Comparison of ENCODE assay signal across 10 cellular contexts in genomic region chr5:148746826-148747535, GRCh38.
DNase-seq lines count a peak whose midpoint lies in the region; ATAC-seq and TF ChIP-seq lines count a peak whose summit lies in the region.
"Had no signal": no experiment of that assay in that cellular context is flagged by ENCODE, and none has a peak within 500 bp of the region (broad histone marks: within the 10 kb centered on the region; RNA-seq: fewer than 3 reads in every experiment).

No MANE protein-coding gene starts in this region.

- no peaks in the 10 kb centered on the region for H3K27me3 ChIP-seq in GM23338 (ENCODE audit: insufficient read depth)

- H3K4me2 ChIP-seq in GM23338, result no peak overlapping the region

- TF ChIP-seq CTCF in GM23338 (conservative IDR thresholded peaks at IDR 0.05; ENCODE audit: low read depth in 2 of 2) (no peak), fibroblast of pulmonary artery (IDR thresholded peaks at IDR 0.05; ENCODE audit: low read length, missing control alignments) (no peak)

- H3K4me1 ChIP-seq in GM23338 (ENCODE audit: insufficient read depth), result peaks cover 6% of the 10 kb centered on the region; the same call in 1 of the 2 replicates

- H3K9me3 Mint-ChIP-seq in GM23338, result no peaks in the 10 kb centered on the region
- no peaks in the 10 kb centered on the region for H3K9me3 Mint-ChIP-seq in activated naive CD4-positive, alpha-beta T cell treated with anti-CD3 and anti-CD28 coated beads, Interleukin-2, amount 10 ng/mL, durations not matched to agents 7 days and 5 days

- no peaks in the 10 kb centered on the region for H4K20me1 ChIP-seq in GM23338 (replicated peaks; ENCODE audit: insufficient read depth)

- H3K9me2 ChIP-seq in GM23338 (ENCODE audit: insufficient read depth), result peaks cover 4% of the 10 kb centered on the region; the same call in 1 of the 2 replicates

- H3K36me3 ChIP-seq in GM23338 (ENCODE audit: insufficient read depth), result no peaks in the 10 kb centered on the region

- no peak overlapping the region for H3K27ac ChIP-seq in GM23338 (ENCODE audit: low read depth)

- H3K4me3 Mint-ChIP-seq in GM23338, result no peak overlapping the region
- no peak overlapping the region for H3K4me3 Mint-ChIP-seq in activated naive CD4-positive, alpha-beta T cell treated with anti-CD3 and anti-CD28 coated beads, Interleukin-2, amount 10 ng/mL, durations not matched to agents 7 days and 5 days

- no peaks in the 10 kb centered on the region for H3K36me3 Mint-ChIP-seq in GM23338 (ENCODE audit: low read depth)
- H3K36me3 Mint-ChIP-seq in activated naive CD4-positive, alpha-beta T cell treated with anti-CD3 and anti-CD28 coated beads, Interleukin-2, amount 10 ng/mL, durations not matched to agents 7 days and 5 days, result no peaks in the 10 kb centered on the region

- no peaks in the 10 kb centered on the region for H3F3A ChIP-seq in GM23338 (replicated peaks; ENCODE audit: low read depth)

- H3K79me2 ChIP-seq in GM23338 (replicated peaks; ENCODE audit: insufficient read depth), result no peaks in the 10 kb centered on the region

- peak; percentile 91 for ATAC-seq in GM18517 (IDR thresholded peaks at IDR 0.05; ENCODE audit: unreplicated experiment)
- peak; percentile 28; the same call in 1 of the 3 replicates for ATAC-seq in GM23338
- peak; percentile 88 for ATAC-seq in HG03575 (IDR thresholded peaks at IDR 0.05; ENCODE audit: extremely low read depth, insufficient number of reproducible peaks, low FRiP score, unreplicated experiment)

- H3K27ac Mint-ChIP-seq in GM23338, result no peak overlapping the region; the same call in 1 of the 2 replicates
- no peak overlapping the region for H3K27ac Mint-ChIP-seq in activated naive CD4-positive, alpha-beta T cell treated with anti-CD3 and anti-CD28 coated beads, Interleukin-2, amount 10 ng/mL, durations not matched to agents 7 days and 5 days

- H3K4me3 ChIP-seq in GM23338 (no peak overlapping the region), fibroblast of pulmonary artery (replicated peaks; ENCODE audit: low read depth, low read length) (no peak overlapping the region)

- CTCF ChIA-PET in activated naive CD4-positive, alpha-beta T cell treated with anti-CD3 and anti-CD28 coated beads, Interleukin-2, amount 10 ng/mL, durations not matched to agents 7 days and 5 days (lab: Charles Lee), result interaction anchor here (0.7 to 1.1 kb wide), 2 partner anchors 11 to 74 kb away, joined by 3 to 4 read pairs; no protein-coding TSS in a partner anchor

- no peak for DNase-seq in GM23338 (ENCODE audit: low spot score)
- DNase-seq in fibroblast of pulmonary artery (ENCODE audit: low read depth), result peak; percentile 23
- no peak for DNase-seq in ACHN
- no peak for DNase-seq in COLO829 (ENCODE audit: low spot score)
- DNase-seq in NCI-H446 treated with DMSO at 0.1 percent for 48 hours (lab: John Stamatoyannopoulos, UW), result no peak
- no peak for DNase-seq in activated naive CD4-positive, alpha-beta T cell treated with anti-CD3 and anti-CD28 coated beads, Interleukin-2, amount 10 ng/mL, durations not matched to agents 7 days and 5 days
- DNase-seq: caudate nucleus, T1000 had no signal

- H3K4me1 Mint-ChIP-seq in GM23338, result peaks cover 8% of the 10 kb centered on the region; the same call in 2 of the 3 replicates
- H3K4me1 Mint-ChIP-seq in activated naive CD4-positive, alpha-beta T cell treated with anti-CD3 and anti-CD28 coated beads, Interleukin-2, amount 10 ng/mL, durations not matched to agents 7 days and 5 days, result no peaks in the 10 kb centered on the region

- H3K27me3 Mint-ChIP-seq in GM23338 (ENCODE audit: insufficient read depth, low read depth, poor library complexity), result no peaks in the 10 kb centered on the region
- no peaks in the 10 kb centered on the region for H3K27me3 Mint-ChIP-seq in activated naive CD4-positive, alpha-beta T cell treated with anti-CD3 and anti-CD28 coated beads, Interleukin-2, amount 10 ng/mL, durations not matched to agents 7 days and 5 days

- no peak overlapping the region for H2AFZ ChIP-seq in GM23338

- in situ Hi-C loops in ACHN (cut with HindIII; ENCODE audit: low pct_ligation_motif_present, low pct_unique_long_range_greater_than_20kb, low sequenced_read_pairs), result loop anchor here (25.0 kb wide), 1 partner anchor 365 kb away; no protein-coding TSS in a partner anchor

TF ChIP-seq in GM23338, 12 proteins besides CTCF, POLR2A, EP300 and RAD21 (continues in another document):
- no peak for TF ChIP-seq JUNB (IDR thresholded peaks at IDR 0.05; ENCODE audit: unreplicated experiment)
- TF ChIP-seq CREB1 (CRISPR knock-in tag; IDR thresholded peaks at IDR 0.05; ENCODE audit: low read depth), result no peak
- no peak for TF ChIP-seq NANOG (IDR thresholded peaks at IDR 0.05; ENCODE audit: borderline replicate concordance)
- no peak for TF ChIP-seq STAT1 (IDR thresholded peaks at IDR 0.05; ENCODE audit: unreplicated experiment)
- no peak for TF ChIP-seq ZNF331 (CRISPR knock-in tag; IDR thresholded peaks at IDR 0.05; ENCODE audit: low read depth)
- TF ChIP-seq, protein P1, sequence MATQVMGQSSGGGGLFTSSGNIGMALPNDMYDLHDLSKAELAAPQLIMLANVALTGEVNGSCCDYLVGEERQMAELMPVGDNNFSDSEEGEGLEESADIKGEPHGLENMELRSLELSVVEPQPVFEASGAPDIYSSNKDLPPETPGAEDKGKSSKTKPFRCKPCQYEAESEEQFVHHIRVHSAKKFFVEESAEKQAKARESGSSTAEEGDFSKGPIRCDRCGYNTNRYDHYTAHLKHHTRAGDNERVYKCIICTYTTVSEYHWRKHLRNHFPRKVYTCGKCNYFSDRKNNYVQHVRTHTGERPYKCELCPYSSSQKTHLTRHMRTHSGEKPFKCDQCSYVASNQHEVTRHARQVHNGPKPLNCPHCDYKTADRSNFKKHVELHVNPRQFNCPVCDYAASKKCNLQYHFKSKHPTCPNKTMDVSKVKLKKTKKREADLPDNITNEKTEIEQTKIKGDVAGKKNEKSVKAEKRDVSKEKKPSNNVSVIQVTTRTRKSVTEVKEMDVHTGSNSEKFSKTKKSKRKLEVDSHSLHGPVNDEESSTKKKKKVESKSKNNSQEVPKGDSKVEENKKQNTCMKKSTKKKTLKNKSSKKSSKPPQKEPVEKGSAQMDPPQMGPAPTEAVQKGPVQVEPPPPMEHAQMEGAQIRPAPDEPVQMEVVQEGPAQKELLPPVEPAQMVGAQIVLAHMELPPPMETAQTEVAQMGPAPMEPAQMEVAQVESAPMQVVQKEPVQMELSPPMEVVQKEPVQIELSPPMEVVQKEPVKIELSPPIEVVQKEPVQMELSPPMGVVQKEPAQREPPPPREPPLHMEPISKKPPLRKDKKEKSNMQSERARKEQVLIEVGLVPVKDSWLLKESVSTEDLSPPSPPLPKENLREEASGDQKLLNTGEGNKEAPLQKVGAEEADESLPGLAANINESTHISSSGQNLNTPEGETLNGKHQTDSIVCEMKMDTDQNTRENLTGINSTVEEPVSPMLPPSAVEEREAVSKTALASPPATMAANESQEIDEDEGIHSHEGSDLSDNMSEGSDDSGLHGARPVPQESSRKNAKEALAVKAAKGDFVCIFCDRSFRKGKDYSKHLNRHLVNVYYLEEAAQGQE (IDR thresholded peaks at IDR 0.05; ENCODE audit: unreplicated experiment), result no peak
- no peak for TF ChIP-seq POLR2AphosphoS5 (IDR thresholded peaks at IDR 0.05; ENCODE audit: low read depth)
- TF ChIP-seq EZH2 (IDR thresholded peaks at IDR 0.05; ENCODE audit: low read depth, unreplicated experiment), result no peak
- TF ChIP-seq EZH2phosphoT487 (IDR thresholded peaks at IDR 0.05; ENCODE audit: unreplicated experiment), result no peak
- TF ChIP-seq ZNF114 (CRISPR knock-in tag; IDR thresholded peaks at IDR 0.05), result no peak

Comparison
In these comparisons a context has a peak if more than half of its experiments do, and no peak if none do; other contexts are left out.
1. ATAC-seq: peak in every context shown above with its lines; median percentile 91 in GM18517; 88 in HG03575; 28 in GM23338.